In the genomic region with DNA sequence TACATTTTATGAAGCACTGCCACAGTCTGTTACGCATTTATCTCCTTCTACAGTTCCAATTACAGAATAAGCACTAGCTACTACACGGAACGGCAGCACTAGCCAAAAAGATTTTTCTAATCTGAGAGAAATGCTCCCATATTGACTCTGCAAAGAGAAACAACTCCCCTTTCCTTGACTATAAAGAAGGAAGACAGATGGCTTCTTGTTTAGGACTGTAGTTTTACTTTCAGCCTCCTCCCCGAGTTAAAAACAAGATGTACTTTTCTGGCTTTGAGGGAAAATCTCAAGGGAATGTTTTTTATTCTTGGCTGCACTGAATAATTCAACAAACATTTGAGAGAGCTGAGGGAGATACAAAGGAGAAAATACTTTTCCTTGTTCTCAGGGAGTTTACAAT, we compare ENCODE assay signal across 10 cellular contexts. TPM values are rescaled to one million over a fixed set of nuclear protein-coding genes. Genes with fewer than 3 reads are reported as not detected.
DNase-seq lines count a peak whose midpoint lies in the region; ATAC-seq lines count a peak whose summit lies in the region.
"Had no signal": no experiment of that assay in that cellular context is flagged by ENCODE, and none has a peak within 500 bp of the region (broad histone marks: within the 10 kb centered on the region; RNA-seq: fewer than 3 reads in every experiment).

No MANE protein-coding gene starts in this region.

- no peak overlapping the region for H3K27ac Mint-ChIP-seq in CD4-positive, CD25-positive, alpha-beta regulatory T cell

- no CpG with 5 or more reads among the region's 4 CpGs for WGBS in neuronal stem cell (ENCODE audit: extremely low coverage in 2 of 2, insufficient read length in 2 of 2, insufficient replicate concordance in 1 of 2), 2 donors

- no peak overlapping the region for H4K91ac ChIP-seq in neuronal stem cell (ENCODE audit: low read depth, low read length, poor library complexity)

- no peak overlapping the region for H2BK120ac ChIP-seq in neuronal stem cell (ENCODE audit: low read depth, low read length)

- H3K4me1 Mint-ChIP-seq in CD4-positive, CD25-positive, alpha-beta regulatory T cell: peaks cover 0 to 33% (median 16%) of the 10 kb centered on the region in 4 donors

- H3K27me3 ChIP-seq in CD4-positive, CD25-positive, alpha-beta regulatory T cell (ENCODE audit: control insufficient read depth, insufficient read depth, low read length): peaks cover 17% of the 10 kb centered on the region
- H3K27me3 ChIP-seq in neuronal stem cell (ENCODE audit: control insufficient read depth in 3 of 3, insufficient read depth in 3 of 3, low read depth in 1 of 3, low read length in 3 of 3) (peaks cover 0 to 5% (median 0%) of the 10 kb centered on the region in 3 experiments), MG63 (no peaks in the 10 kb centered on the region)

- no peak for DNase-seq in CD4-positive, CD25-positive, alpha-beta regulatory T cell
- DNase-seq in OCI-M1 (lab: John Stamatoyannopoulos, UW) (peak; percentile 75), fibroblast of gingiva (ENCODE audit: low read depth) (peak; percentile 34), neuronal stem cell (ENCODE audit: low spot score) (no peak), NCI-H526 treated with DMSO at 0.1 percent for 48 hours (lab: John Stamatoyannopoulos, UW) (no peak), pons (ENCODE audit: low spot score) (no peak), MG63 (no peak)
- DNase-seq: activated effector memory CD4-positive, alpha-beta T cell treated with Interleukin-2 at 50 U/mL for 16 hours; NCI-H82 had no signal

- no peak overlapping the region for H3K4me2 ChIP-seq in neuronal stem cell (ENCODE audit: insufficient read depth, low read length, poor library complexity, severe bottlenecking)

- H4K8ac ChIP-seq in neuronal stem cell (ENCODE audit: low read depth, low read length): no peak overlapping the region

- no peaks in the 10 kb centered on the region for H3K79me1 ChIP-seq in neuronal stem cell (ENCODE audit: low read depth, low read length)

- no peak overlapping the region for H3K23ac ChIP-seq in neuronal stem cell (ENCODE audit: low read depth, low read length, poor library complexity)

- H2BK5ac ChIP-seq in neuronal stem cell (ENCODE audit: low read length): no peak overlapping the region

- H3K27me3 Mint-ChIP-seq in CD4-positive, CD25-positive, alpha-beta regulatory T cell: peaks cover 47% of the 10 kb centered on the region

- H3K14ac ChIP-seq in neuronal stem cell (ENCODE audit: low read length): no peak overlapping the region

- H3K4me3 Mint-ChIP-seq in CD4-positive, CD25-positive, alpha-beta regulatory T cell: peak overlapping the region in 3 of 4 donors; percentile 30 to 90 (median 81)

- H2BK12ac ChIP-seq in neuronal stem cell (ENCODE audit: low read length): no peak overlapping the region

- no peak overlapping the region for H2AK5ac ChIP-seq in neuronal stem cell (ENCODE audit: low read depth, low read length)

- H3K9me3 ChIP-seq in CD4-positive, CD25-positive, alpha-beta regulatory T cell (ENCODE audit: control insufficient read depth in 2 of 2, low read length in 2 of 2): no peaks in the 10 kb centered on the region
- H3K9me3 ChIP-seq in neuronal stem cell (replicated peaks in 1 of 2; ENCODE audit: control insufficient read depth in 2 of 2, insufficient read depth in 1 of 2, low read depth in 1 of 2, low read length in 2 of 2): no peaks in the 10 kb centered on the region
- H3K9me3 ChIP-seq in MG63: no peaks in the 10 kb centered on the region

- no peak overlapping the region for H3K9ac ChIP-seq in neuronal stem cell (ENCODE audit: low read depth, low read length, poor library complexity)

- H3K36me3 ChIP-seq in CD4-positive, CD25-positive, alpha-beta regulatory T cell (ENCODE audit: control insufficient read depth, insufficient read depth, low read length): no peaks in the 10 kb centered on the region
- H3K36me3 ChIP-seq in neuronal stem cell (replicated peaks in 1 of 2; ENCODE audit: control insufficient read depth in 2 of 2, insufficient read depth in 2 of 2, low read length in 2 of 2) (no peaks in the 10 kb centered on the region), MG63 (no peaks in the 10 kb centered on the region)

- H2BK15ac ChIP-seq in neuronal stem cell (ENCODE audit: low read length): no peak overlapping the region

- no peak overlapping the region for H3K4me3 ChIP-seq in CD4-positive, CD25-positive, alpha-beta regulatory T cell (ENCODE audit: low read depth, low read length)
- no peak overlapping the region for H3K4me3 ChIP-seq in neuronal stem cell (ENCODE audit: low read length in 2 of 2)
- no peak overlapping the region for H3K4me3 ChIP-seq in MG63

- H2AFZ ChIP-seq in neuronal stem cell (ENCODE audit: low read length): peak overlapping the region; percentile 52

- no peak overlapping the region for H3K27ac ChIP-seq in CD4-positive, CD25-positive, alpha-beta regulatory T cell (ENCODE audit: insufficient read depth, low read length, poor library complexity, severe bottlenecking)
- no peak overlapping the region for H3K27ac ChIP-seq in neuronal stem cell (replicated peaks; ENCODE audit: low read length)

- H3K4me1 ChIP-seq in CD4-positive, CD25-positive, alpha-beta regulatory T cell (ENCODE audit: control insufficient read depth, insufficient read depth, low read length, poor library complexity, severe bottlenecking): peaks cover 23% of the 10 kb centered on the region
- peaks cover 3 to 4% of the 10 kb centered on the region in 2 donors for H3K4me1 ChIP-seq in neuronal stem cell (ENCODE audit: control insufficient read depth in 2 of 2, insufficient read depth in 1 of 2, low read depth in 1 of 2, low read length in 2 of 2)

- H3K18ac ChIP-seq in neuronal stem cell (ENCODE audit: low read length): no peak overlapping the region

- no peak for ATAC-seq in CD4-positive, CD25-positive, alpha-beta regulatory T cell (ENCODE audit: low read depth in 2 of 2)
- ATAC-seq in GM19397 (IDR thresholded peaks at IDR 0.05; ENCODE audit: unreplicated experiment): no peak

- H3K36me3 Mint-ChIP-seq in CD4-positive, CD25-positive, alpha-beta regulatory T cell: no peaks in the 10 kb centered on the region

- H3K9me3 Mint-ChIP-seq in CD4-positive, CD25-positive, alpha-beta regulatory T cell: peaks cover 0 to 2% (median 0%) of the 10 kb centered on the region in 7 donors

- no peak overlapping the region for H3K4ac ChIP-seq in neuronal stem cell (ENCODE audit: low read length)

RNA-seq across cellular contexts. Expression of a gene that starts 1.9 kb away (rescaled TPM):
- 5.8 TPM for total RNA-seq in CD4-positive, CD25-positive, alpha-beta regulatory T cell
- polyA plus RNA-seq in CD4-positive, CD25-positive, alpha-beta regulatory T cell: 10 to 100 TPM; 12.4 to 19.8 (median 14.7) TPM
- 12.8 TPM for polyA plus RNA-seq in neuronal stem cell (2013, experiment 1 of 2)
- polyA plus RNA-seq in neuronal stem cell (2013, experiment 2 of 2): 13.4 TPM
- total RNA-seq in MG63 (2014; rRNA removed; shearing (Covaris generic); ENCODE audit: low replicate concordance): 13.3 and 26.6 TPM in 2 replicates

Comparison
In these comparisons a context has a peak if more than half of its experiments do, and no peak if none do; other contexts are left out.
1. DNase-seq: peak in OCI-M1 (single experiment) and fibroblast of gingiva (single experiment); none in CD4-positive, CD25-positive, alpha-beta regulatory T cell (0 of 3), neuronal stem cell (single experiment), NCI-H526 treated with DMSO at 0.1 percent for 48 hours (single experiment), pons (single experiment) and MG63 (single experiment).